12 cellular contexts compared by ENCODE assay signal in genomic region chr9:106758911-106759310, GRCh38.
DNase-seq lines count a peak whose midpoint lies in the region; ATAC-seq lines count a peak whose summit lies in the region.
"Had no signal": no experiment of that assay in that cellular context is flagged by ENCODE, and none has a peak within 500 bp of the region (broad histone marks: within the 10 kb centered on the region; RNA-seq: fewer than 3 reads in every experiment).

No MANE protein-coding gene starts in this region.

- H3K4me3 Mint-ChIP-seq in naive thymus-derived CD4-positive, alpha-beta T cell = no peak overlapping the region
- H3K4me3 Mint-ChIP-seq: effector memory CD8-positive, alpha-beta T cell had no signal

- peaks cover 0 to 6% (median 3%) of the 10 kb centered on the region in 11 donors for H3K9me3 Mint-ChIP-seq in naive thymus-derived CD4-positive, alpha-beta T cell

- POLR2A ChIA-PET in naive thymus-derived CD4-positive, alpha-beta T cell (lab: Charles Lee) = no interaction called here

- intact Hi-C loops in naive thymus-derived CD4-positive, alpha-beta T cell (cut with micrococcal nuclease) = no loop called here

- no peak overlapping the region for H3K27ac Mint-ChIP-seq in naive thymus-derived CD4-positive, alpha-beta T cell
- H3K27ac Mint-ChIP-seq: effector memory CD8-positive, alpha-beta T cell had no signal

- CTCF ChIA-PET in naive thymus-derived CD4-positive, alpha-beta T cell (lab: Charles Lee) = no interaction called here

- ATAC-seq in GM19324 (IDR thresholded peaks at IDR 0.05; ENCODE audit: low FRiP score, unreplicated experiment) (peak; percentile 77), HG02623 (IDR thresholded peaks at IDR 0.05; ENCODE audit: unreplicated experiment) (peak; percentile 88), HG03520 (IDR thresholded peaks at IDR 0.05; ENCODE audit: unreplicated experiment) (peak; percentile 87)
- ATAC-seq in naive thymus-derived CD4-positive, alpha-beta T cell = no peak
- ATAC-seq: effector memory CD8-positive, alpha-beta T cell had no signal

- H3K4me1 ChIP-seq in naive thymus-derived CD4-positive, alpha-beta T cell (ENCODE audit: control insufficient read depth in 2 of 2, insufficient read depth in 2 of 2, low read length in 2 of 2) = no peaks in the 10 kb centered on the region

- no peaks in the 10 kb centered on the region for H3K9me3 ChIP-seq in naive thymus-derived CD4-positive, alpha-beta T cell (ENCODE audit: control insufficient read depth in 2 of 3, low read length in 3 of 3)
- H3K9me3 ChIP-seq: thoracic aorta had no signal

- no peaks in the 10 kb centered on the region for H3K27me3 Mint-ChIP-seq in naive thymus-derived CD4-positive, alpha-beta T cell
- H3K27me3 Mint-ChIP-seq: effector memory CD8-positive, alpha-beta T cell had no signal

- no peak overlapping the region for H3K4me3 ChIP-seq in naive thymus-derived CD4-positive, alpha-beta T cell (ENCODE audit: low read length)
- H3K4me3 ChIP-seq: thoracic aorta had no signal

- no peaks in the 10 kb centered on the region for H3K36me3 Mint-ChIP-seq in naive thymus-derived CD4-positive, alpha-beta T cell

- H3K27ac ChIP-seq in naive thymus-derived CD4-positive, alpha-beta T cell (ENCODE audit: low read depth, low read length) = no peak overlapping the region
- H3K27ac ChIP-seq: thoracic aorta had no signal

- H3K27me3 ChIP-seq in naive thymus-derived CD4-positive, alpha-beta T cell (ENCODE audit: control insufficient read depth in 2 of 2, insufficient read depth in 2 of 2, low read length in 2 of 2) = no peaks in the 10 kb centered on the region

- no peaks in the 10 kb centered on the region for H3K36me3 ChIP-seq in naive thymus-derived CD4-positive, alpha-beta T cell (ENCODE audit: control insufficient read depth in 2 of 3, insufficient read depth in 3 of 3, low read length in 3 of 3)
- H3K36me3 ChIP-seq: thoracic aorta had no signal

- peaks cover 0 to 2% (median 0%) of the 10 kb centered on the region in 7 donors for H3K4me1 Mint-ChIP-seq in naive thymus-derived CD4-positive, alpha-beta T cell

- DNase-seq in myocyte (ENCODE audit: low read depth) (peak; percentile 58), medulla oblongata (ENCODE audit: extremely low spot score) (no peak)
- DNase-seq in naive thymus-derived CD4-positive, alpha-beta T cell = no peak
- DNase-seq in activated CD8-positive, alpha-beta memory T cell treated with anti-CD3 and anti-CD28 coated beads, Interleukin-2, amount 50 U/mL, for 48 hours = no peak
- DNase-seq: activated naive CD4-positive, alpha-beta T cell; DND-41; effector memory CD8-positive, alpha-beta T cell; H7 had no signal
